ENCODE assay signal across 2 cellular contexts in the genomic region with DNA sequence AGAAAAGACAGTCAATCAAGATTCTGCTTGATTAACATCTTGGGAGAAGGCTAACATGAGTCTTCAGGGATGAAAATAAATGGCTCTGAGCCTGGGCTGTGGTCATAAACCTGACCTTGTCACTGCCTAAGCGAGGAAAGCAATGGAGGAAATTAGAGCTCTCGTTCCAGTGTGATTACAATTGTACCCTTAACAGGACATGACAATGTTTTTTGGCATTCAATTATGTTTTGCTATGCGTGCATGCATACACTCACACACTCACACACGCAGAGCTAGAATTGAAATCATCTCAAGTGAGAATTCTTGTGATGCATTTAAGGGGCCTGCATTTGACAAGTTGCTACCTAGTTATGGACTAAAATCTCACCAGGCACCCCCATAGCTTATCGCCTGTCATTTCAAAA.
TF ChIP-seq lines count a peak whose summit lies in the region.

No MANE protein-coding gene starts in this region.

TF ChIP-seq in SK-N-SH, 30 proteins besides CTCF, POLR2A, EP300 and RAD21 (continued from another document):
- TF ChIP-seq, protein P1, sequence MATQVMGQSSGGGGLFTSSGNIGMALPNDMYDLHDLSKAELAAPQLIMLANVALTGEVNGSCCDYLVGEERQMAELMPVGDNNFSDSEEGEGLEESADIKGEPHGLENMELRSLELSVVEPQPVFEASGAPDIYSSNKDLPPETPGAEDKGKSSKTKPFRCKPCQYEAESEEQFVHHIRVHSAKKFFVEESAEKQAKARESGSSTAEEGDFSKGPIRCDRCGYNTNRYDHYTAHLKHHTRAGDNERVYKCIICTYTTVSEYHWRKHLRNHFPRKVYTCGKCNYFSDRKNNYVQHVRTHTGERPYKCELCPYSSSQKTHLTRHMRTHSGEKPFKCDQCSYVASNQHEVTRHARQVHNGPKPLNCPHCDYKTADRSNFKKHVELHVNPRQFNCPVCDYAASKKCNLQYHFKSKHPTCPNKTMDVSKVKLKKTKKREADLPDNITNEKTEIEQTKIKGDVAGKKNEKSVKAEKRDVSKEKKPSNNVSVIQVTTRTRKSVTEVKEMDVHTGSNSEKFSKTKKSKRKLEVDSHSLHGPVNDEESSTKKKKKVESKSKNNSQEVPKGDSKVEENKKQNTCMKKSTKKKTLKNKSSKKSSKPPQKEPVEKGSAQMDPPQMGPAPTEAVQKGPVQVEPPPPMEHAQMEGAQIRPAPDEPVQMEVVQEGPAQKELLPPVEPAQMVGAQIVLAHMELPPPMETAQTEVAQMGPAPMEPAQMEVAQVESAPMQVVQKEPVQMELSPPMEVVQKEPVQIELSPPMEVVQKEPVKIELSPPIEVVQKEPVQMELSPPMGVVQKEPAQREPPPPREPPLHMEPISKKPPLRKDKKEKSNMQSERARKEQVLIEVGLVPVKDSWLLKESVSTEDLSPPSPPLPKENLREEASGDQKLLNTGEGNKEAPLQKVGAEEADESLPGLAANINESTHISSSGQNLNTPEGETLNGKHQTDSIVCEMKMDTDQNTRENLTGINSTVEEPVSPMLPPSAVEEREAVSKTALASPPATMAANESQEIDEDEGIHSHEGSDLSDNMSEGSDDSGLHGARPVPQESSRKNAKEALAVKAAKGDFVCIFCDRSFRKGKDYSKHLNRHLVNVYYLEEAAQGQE (IDR thresholded peaks at IDR 0.05; ENCODE audit: low read depth, low read length), result no peak

TF ChIP-seq in SK-N-SH treated with all-trans-retinoic acid at 6 μM for 48 hours, 23 proteins besides CTCF, POLR2A, EP300 and RAD21 (continued from another document):
- TF ChIP-seq TOX (CRISPR knock-in tag; IDR thresholded peaks at IDR 0.05; ENCODE audit: borderline replicate concordance), result no peak
- TF ChIP-seq CSDC2 (CRISPR knock-in tag; IDR thresholded peaks at IDR 0.05), result no peak
